2 cellular contexts compared by ENCODE assay signal in the genomic region with DNA sequence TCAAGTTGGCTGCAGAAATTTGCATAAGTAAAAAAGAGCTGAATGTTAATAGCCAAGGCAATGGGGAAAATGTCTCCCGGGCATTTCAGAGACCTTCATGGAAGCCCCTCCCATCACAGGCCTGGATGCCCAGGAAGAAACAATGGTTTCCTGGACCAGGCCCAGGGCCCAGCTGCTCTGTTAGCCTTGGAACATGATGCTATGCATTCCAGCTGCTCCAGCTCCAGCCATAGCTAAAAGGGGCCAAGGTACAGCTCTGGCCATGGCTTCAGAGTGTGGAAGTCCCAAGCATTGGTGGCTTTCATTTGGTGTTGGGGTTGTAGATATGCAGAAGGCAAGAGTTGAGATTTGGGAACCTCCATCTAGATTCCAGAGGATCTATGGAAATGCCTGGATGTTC.
TF ChIP-seq lines count a peak whose summit lies in the region.

No MANE protein-coding gene starts in this region.

TF ChIP-seq in HEK293, 187 proteins besides CTCF, POLR2A, EP300 and RAD21:
- TF ChIP-seq, protein P1, sequence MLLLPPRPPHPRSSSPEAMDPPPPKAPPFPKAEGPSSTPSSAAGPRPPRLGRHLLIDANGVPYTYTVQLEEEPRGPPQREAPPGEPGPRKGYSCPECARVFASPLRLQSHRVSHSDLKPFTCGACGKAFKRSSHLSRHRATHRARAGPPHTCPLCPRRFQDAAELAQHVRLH (tag by site-specific recombination; IDR thresholded peaks at IDR 0.05) = no peak
- TF ChIP-seq ZNF529 (tag by site-specific recombination; IDR thresholded peaks at IDR 0.05; ENCODE audit: insufficient replicate concordance) (no peak), ZNF585B (tag by site-specific recombination; IDR thresholded peaks at IDR 0.05) (peak; percentile 41), KLF9 (tag by site-specific recombination; IDR thresholded peaks at IDR 0.05; ENCODE audit: low read depth) (no peak)
TF ChIP-seq in HEK293: peak in this region for 1.

TF ChIP-seq in H1, 55 proteins besides CTCF, POLR2A, EP300 and RAD21:
- no peak for TF ChIP-seq ZNF274 (IDR thresholded peaks at IDR 0.05; ENCODE audit: borderline replicate concordance, extremely low read depth, low read length)
- TF ChIP-seq CHD1 (IDR thresholded peaks at IDR 0.05; ENCODE audit: low read depth, low read length) = no peak
- TF ChIP-seq SP2 (IDR thresholded peaks at IDR 0.05; ENCODE audit: low read length) = no peak
- no peak for TF ChIP-seq JUND (IDR thresholded peaks at IDR 0.05; ENCODE audit: low read length)
- TF ChIP-seq NRF1 (IDR thresholded peaks at IDR 0.05; ENCODE audit: low read depth, low read length) = no peak
- TF ChIP-seq, protein P2, sequence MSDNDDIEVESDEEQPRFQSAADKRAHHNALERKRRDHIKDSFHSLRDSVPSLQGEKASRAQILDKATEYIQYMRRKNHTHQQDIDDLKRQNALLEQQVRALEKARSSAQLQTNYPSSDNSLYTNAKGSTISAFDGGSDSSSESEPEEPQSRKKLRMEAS (IDR thresholded peaks at IDR 0.05) = no peak
- TF ChIP-seq, protein P3, sequence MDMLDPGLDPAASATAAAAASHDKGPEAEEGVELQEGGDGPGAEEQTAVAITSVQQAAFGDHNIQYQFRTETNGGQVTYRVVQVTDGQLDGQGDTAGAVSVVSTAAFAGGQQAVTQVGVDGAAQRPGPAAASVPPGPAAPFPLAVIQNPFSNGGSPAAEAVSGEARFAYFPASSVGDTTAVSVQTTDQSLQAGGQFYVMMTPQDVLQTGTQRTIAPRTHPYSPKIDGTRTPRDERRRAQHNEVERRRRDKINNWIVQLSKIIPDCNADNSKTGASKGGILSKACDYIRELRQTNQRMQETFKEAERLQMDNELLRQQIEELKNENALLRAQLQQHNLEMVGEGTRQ (IDR thresholded peaks at IDR 0.05; ENCODE audit: low read length) = no peak
- TF ChIP-seq POU5F1 (IDR thresholded peaks at IDR 0.05; ENCODE audit: low read depth, low read length) = no peak
- TF ChIP-seq PHF8 (conservative IDR thresholded peaks at IDR 0.05; ENCODE audit: low read depth, low read length) = no peak
- no peak for TF ChIP-seq GABPA (IDR thresholded peaks at IDR 0.05; ENCODE audit: borderline replicate concordance, insufficient read depth, low read length)
- no peak for TF ChIP-seq SP1 (IDR thresholded peaks at IDR 0.05; ENCODE audit: low read depth, low read length)
- TF ChIP-seq, protein P4, sequence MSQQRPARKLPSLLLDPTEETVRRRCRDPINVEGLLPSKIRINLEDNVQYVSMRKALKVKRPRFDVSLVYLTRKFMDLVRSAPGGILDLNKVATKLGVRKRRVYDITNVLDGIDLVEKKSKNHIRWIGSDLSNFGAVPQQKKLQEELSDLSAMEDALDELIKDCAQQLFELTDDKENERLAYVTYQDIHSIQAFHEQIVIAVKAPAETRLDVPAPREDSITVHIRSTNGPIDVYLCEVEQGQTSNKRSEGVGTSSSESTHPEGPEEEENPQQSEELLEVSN (IDR thresholded peaks at IDR 0.05) = no peak
- no peak for TF ChIP-seq CTBP2 (IDR thresholded peaks at IDR 0.05; ENCODE audit: borderline replicate concordance, insufficient read depth, insufficient read length, low read length)
- TF ChIP-seq SAP30 (IDR thresholded peaks at IDR 0.05; ENCODE audit: insufficient read depth, insufficient replicate concordance, low read length) = no peak
- no peak for TF ChIP-seq KDM5A (IDR thresholded peaks at IDR 0.05; ENCODE audit: low read length)
- no peak for TF ChIP-seq TEAD4 (IDR thresholded peaks at IDR 0.05; ENCODE audit: low read depth, low read length)
- TF ChIP-seq HDAC2 (IDR thresholded peaks at IDR 0.05; ENCODE audit: borderline replicate concordance in 1 of 2, low read depth in 2 of 2, low read length in 2 of 2) = no peak
- TF ChIP-seq CBX5 (IDR thresholded peaks at IDR 0.05; ENCODE audit: low read depth, low read length) = no peak
- TF ChIP-seq CHD2 (IDR thresholded peaks at IDR 0.05; ENCODE audit: low read length) = no peak
- no peak for TF ChIP-seq MAFK (IDR thresholded peaks at IDR 0.05; ENCODE audit: low read depth, low read length)
